ENCODE assay signal across 8 cellular contexts in the genomic region with DNA sequence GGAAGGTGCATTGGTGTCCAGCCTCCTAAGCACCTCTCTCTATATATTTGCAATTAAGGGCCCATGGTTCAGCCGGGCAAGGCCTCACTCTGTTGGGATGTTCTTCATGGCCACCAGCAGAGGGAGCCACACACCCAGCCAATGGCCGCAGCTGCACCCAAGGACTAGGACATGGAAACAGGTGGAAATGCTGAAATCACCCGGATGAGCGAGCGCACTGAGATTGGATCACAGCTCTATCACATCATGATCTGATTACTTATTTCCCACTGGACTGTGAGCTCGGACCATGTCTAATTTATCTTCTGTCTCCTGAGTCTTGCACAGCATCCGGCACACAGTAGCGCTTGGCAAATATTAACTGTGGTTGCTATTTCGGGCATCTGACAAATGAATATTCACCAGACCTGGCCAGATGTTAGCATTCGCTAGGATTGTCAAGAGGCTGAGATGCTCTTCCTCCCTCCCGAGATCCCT. TPM values are rescaled to one million over a fixed set of nuclear protein-coding genes. Genes with fewer than 3 reads are reported as not detected.
DNase-seq lines count a peak whose midpoint lies in the region; ATAC-seq, FAIRE-seq and TF ChIP-seq lines count a peak whose summit lies in the region.

No MANE protein-coding gene starts in this region.

- H3K4me3 ChIP-seq in NB4 (ENCODE audit: low read depth, low read length), result no peak overlapping the region

- FAIRE-seq in A204.1 (lab: Jason Lieb, UNC) (peak; percentile 76), frontal cortex (lab: Jason Lieb, UNC) (no peak)

- TF ChIP-seq POLR2A in NB4 (IDR thresholded peaks at IDR 0.05; ENCODE audit: extremely low read depth, insufficient read length), result no peak

- peak overlapping the region; percentile 68 for H3K27ac ChIP-seq in temporal lobe (ENCODE audit: low read depth, low read length)

- DNase-seq in NB4 (ENCODE audit: low read depth) (peak; percentile 87), SK-N-DZ (ENCODE audit: low spot score) (peak; percentile 82), frontal cortex (ENCODE audit: low spot score in 2 of 2) (peak; percentile 42 to 76), omental fat pad (ENCODE audit: low spot score) (peak; percentile 28)
- peak; percentile 53 for DNase-seq in activated gamma-delta T cell treated with anti-CD3 and anti-CD28 coated beads, Interleukin-2, amount 50 U/mL, for 16 hours (ENCODE audit: low read depth)

- TF ChIP-seq CTCF in NB4 (IDR thresholded peaks at IDR 0.05; ENCODE audit: low read depth, low read length), result peak; percentile 96
- peak in 2 of 3 donors; percentile 6 to 76 for TF ChIP-seq CTCF in omental fat pad (IDR thresholded peaks at IDR 0.05)

- ATAC-seq in GM19035 (IDR thresholded peaks at IDR 0.05; ENCODE audit: unreplicated experiment), result peak; percentile 72
- ATAC-seq in omental fat pad (ENCODE audit: low FRiP score), result peak; percentile 90

RNA-seq across cellular contexts. Expression of a gene that starts 31.2 kb away (rescaled TPM):
- 12.0 and 16.5 TPM in 2 replicates for polyA plus RNA-seq in SK-N-DZ (2014; cell fraction: cytosol; rRNA removed)
- 6.2 and 7.4 TPM in 2 replicates for polyA plus RNA-seq in SK-N-DZ (2014; cell fraction: nucleus; rRNA removed)
- total RNA-seq in frontal cortex, result 86.8 TPM
- 1 to 10 TPM; 1.2 to 6.2 (median 2.7) TPM for total RNA-seq in omental fat pad
- 112 TPM for total RNA-seq in temporal lobe

Comparison
In these comparisons a context has a peak if more than half of its experiments do, and no peak if none do; other contexts are left out.
1. DNase-seq: peak in every context shown above with its lines; median percentile 87 in NB4; 82 in SK-N-DZ; 59 in frontal cortex; 53 in activated gamma-delta T cell treated with anti-CD3 and anti-CD28 coated beads, Interleukin-2, amount 50 U/mL, for 16 hours; 28 in omental fat pad.
2. RNA of a gene that starts 31.2 kb away (total RNA-seq): 112 TPM in temporal lobe (single experiment) and 86.8 TPM in frontal cortex (single experiment); 1.2 to 6.2 TPM in omental fat pad; every median in the first group is over 10 times any median in the second.